In the genomic region with DNA sequence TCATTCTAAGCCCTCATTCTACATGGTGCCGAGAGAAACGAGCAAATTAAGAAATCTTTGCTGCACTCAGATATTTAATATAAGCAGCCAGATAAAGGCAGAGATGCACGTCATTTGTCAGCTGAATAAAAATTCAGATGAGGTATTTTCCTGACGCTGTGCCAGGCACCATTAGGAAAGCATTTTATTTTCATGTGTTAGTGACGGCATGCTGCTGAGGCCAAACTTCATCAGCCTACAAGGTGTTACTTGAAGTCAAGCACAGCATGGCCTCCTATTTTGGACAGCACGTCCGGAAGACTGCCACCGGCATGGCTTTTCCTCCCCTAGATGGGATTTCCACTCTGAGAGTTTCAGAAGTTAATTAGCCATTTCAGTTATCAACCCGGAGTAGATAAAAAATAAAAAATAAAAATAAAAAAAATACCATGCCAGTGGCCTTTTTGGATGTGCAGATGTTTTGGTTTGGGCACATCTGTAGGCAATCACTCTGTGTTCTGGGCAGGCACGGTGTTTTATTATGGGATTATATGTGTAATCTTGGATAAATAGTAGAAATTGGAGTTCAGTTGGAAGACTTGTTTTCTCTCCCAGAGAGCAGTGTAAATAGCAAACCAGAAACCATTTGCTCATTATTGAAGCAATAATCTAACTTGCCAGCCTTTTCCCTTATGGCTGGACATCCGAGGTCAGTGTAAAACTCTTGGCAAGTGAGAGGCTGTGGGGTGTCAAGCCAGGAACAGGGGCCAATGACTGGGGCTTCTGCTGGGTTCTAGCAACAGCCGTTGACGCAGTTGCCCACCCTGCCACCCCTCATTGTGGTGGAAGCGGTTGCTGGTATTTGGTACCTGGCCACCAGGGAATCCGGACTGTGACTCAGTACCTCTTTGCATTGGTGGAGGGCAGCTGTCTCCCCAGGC, we compare ENCODE assay signal across 17 cellular contexts.
"Had no signal": no experiment of that assay in that cellular context is flagged by ENCODE, and none has a peak within 500 bp of the region (broad histone marks: within the 10 kb centered on the region; RNA-seq: fewer than 3 reads in every experiment).

No MANE protein-coding gene starts in this region.

- H3K36me3 ChIP-seq: upper lobe of left lung had no signal

- H3K27me3 ChIP-seq: hepatocyte, upper lobe of left lung had no signal

- DNase-seq: activated CD4-positive, alpha-beta T cell treated with anti-CD3 and anti-CD28 coated beads, Interleukin-2, amount 50 U/mL, for 48 hours; activated CD4-positive, CD25-positive, alpha-beta regulatory T cell treated with anti-CD3 and anti-CD28 coated beads, Interleukin-2, amount 50 U/mL, for 72 hours; activated naive CD4-positive, alpha-beta T cell treated with Interleukin-2 at 50 U/mL for 16 hours; islet precursor cell; natural killer cell; nucleus accumbens; stimulated activated naive CD8-positive, alpha-beta T cell treated with anti-CD3 and anti-CD28 coated beads, Interleukin-15, Interleukin-2, amounts not matched to agents 100 U/mL and 50 U/mL, for 24 hours; upper lobe of left lung had no signal

- H3K4me3 ChIP-seq: hepatocyte, smooth muscle cell, upper lobe of left lung had no signal

- H3K9me3 ChIP-seq: upper lobe of left lung had no signal

- H3K4me2 ChIP-seq: hepatocyte, smooth muscle cell had no signal

- FAIRE-seq: astrocyte, bronchial epithelial cell, endometrium, frontal cortex had no signal

- H3K4me1 ChIP-seq: upper lobe of left lung had no signal

- H3K27ac ChIP-seq: hepatocyte, upper lobe of left lung had no signal

- ATAC-seq: activated T-helper 17 cell treated with anti-CD3 and anti-CD28 coated beads, Interleukin-2, amount 50 U/mL, for 72 hours; left lobe of liver; natural killer cell; SK-N-SH treated with all-trans-retinoic acid at 6 μM for 48 hours; stimulated activated naive CD8-positive, alpha-beta T cell treated with anti-CD3 and anti-CD28 coated beads, Interleukin-15, Interleukin-2, amounts not matched to agents 100 U/mL and 50 U/mL, for 24 hours had no signal
